20 cellular contexts compared by ENCODE assay signal in genomic region chr16:86087561-86088230, GRCh38.
DNase-seq lines count a peak whose midpoint lies in the region; ATAC-seq, FAIRE-seq and TF ChIP-seq lines count a peak whose summit lies in the region.
"Had no signal": no experiment of that assay in that cellular context is flagged by ENCODE, and none has a peak within 500 bp of the region (broad histone marks: within the 10 kb centered on the region; RNA-seq: fewer than 3 reads in every experiment).

No MANE protein-coding gene starts in this region.

- H3K9ac ChIP-seq in kidney (ENCODE audit: low read length in 2 of 2) = no peak overlapping the region

- intact Hi-C loops in kidney (cut with DNase I) (no loop called here), posterior vena cava (cut with DNase I) (no loop called here)

- ATAC-seq in activated naive CD8-positive, alpha-beta T cell treated with anti-CD3 and anti-CD28 coated beads, Interleukin-2, amount 10 ng/mL, durations not matched to agents 7 days and 5 days (ENCODE audit: low read depth) = no peak
- ATAC-seq in activated naive CD8-positive, alpha-beta T cell treated with anti-CD3 and anti-CD28 coated beads, Interleukin-2, amount 50 U/mL, for 24 hours = no peak
- ATAC-seq in stimulated activated naive CD8-positive, alpha-beta T cell treated with anti-CD3 and anti-CD28 coated beads, Interleukin-15, amount 100 ng/mL, for 72 hours = no peak

- POLR2A ChIA-PET in activated naive CD8-positive, alpha-beta T cell treated with anti-CD3 and anti-CD28 coated beads, Interleukin-2, amount 10 ng/mL, durations not matched to agents 7 days and 5 days (lab: Charles Lee) = no interaction called here

- no peaks in the 10 kb centered on the region for H3K9me3 Mint-ChIP-seq in activated naive CD8-positive, alpha-beta T cell treated with anti-CD3 and anti-CD28 coated beads, Interleukin-2, amount 10 ng/mL, durations not matched to agents 7 days and 5 days
- no peaks in the 10 kb centered on the region for H3K9me3 Mint-ChIP-seq in activated naive CD8-positive, alpha-beta T cell treated with anti-CD3 and anti-CD28 coated beads, Interleukin-2, amount 50 U/mL, for 24 hours
- H3K9me3 Mint-ChIP-seq in stimulated activated naive CD8-positive, alpha-beta T cell treated with anti-CD3 and anti-CD28 coated beads, Interleukin-15, amount 100 ng/mL, for 72 hours = no peaks in the 10 kb centered on the region
- H3K9me3 Mint-ChIP-seq: CD4-positive, alpha-beta memory T cell had no signal

- no peak overlapping the region for H3K4me3 ChIP-seq in kidney (ENCODE audit: low read length in 2 of 2)
- H3K4me3 ChIP-seq: PC-9, SJSA1 had no signal

- no peaks in the 10 kb centered on the region for H3K27me3 Mint-ChIP-seq in activated naive CD8-positive, alpha-beta T cell treated with anti-CD3 and anti-CD28 coated beads, Interleukin-2, amount 10 ng/mL, durations not matched to agents 7 days and 5 days
- peaks cover 3% of the 10 kb centered on the region for H3K27me3 Mint-ChIP-seq in activated naive CD8-positive, alpha-beta T cell treated with anti-CD3 and anti-CD28 coated beads, Interleukin-2, amount 50 U/mL, for 24 hours
- peaks cover under 1% of the 10 kb centered on the region for H3K27me3 Mint-ChIP-seq in stimulated activated naive CD8-positive, alpha-beta T cell treated with anti-CD3 and anti-CD28 coated beads, Interleukin-15, amount 100 ng/mL, for 72 hours

- H3K27ac ChIP-seq in kidney (ENCODE audit: low read depth in 2 of 2, low read length in 2 of 2) = no peak overlapping the region
- H3K27ac ChIP-seq: HL-60, PC-9, SJSA1 had no signal

- H3K27ac Mint-ChIP-seq in activated naive CD8-positive, alpha-beta T cell treated with anti-CD3 and anti-CD28 coated beads, Interleukin-2, amount 10 ng/mL, durations not matched to agents 7 days and 5 days = no peak overlapping the region
- H3K27ac Mint-ChIP-seq in activated naive CD8-positive, alpha-beta T cell treated with anti-CD3 and anti-CD28 coated beads, Interleukin-2, amount 50 U/mL, for 24 hours = no peak overlapping the region
- no peak overlapping the region for H3K27ac Mint-ChIP-seq in stimulated activated naive CD8-positive, alpha-beta T cell treated with anti-CD3 and anti-CD28 coated beads, Interleukin-15, amount 100 ng/mL, for 72 hours
- H3K27ac Mint-ChIP-seq: CD4-positive, alpha-beta memory T cell had no signal

- DNase-seq in activated naive CD8-positive, alpha-beta T cell treated with anti-CD3 and anti-CD28 coated beads, Interleukin-2, amount 10 ng/mL, durations not matched to agents 7 days and 5 days = peak; percentile 6
- no peak for DNase-seq in activated naive CD8-positive, alpha-beta T cell treated with anti-CD3 and anti-CD28 coated beads, Interleukin-2, amount 50 U/mL, for 24 hours
- DNase-seq in kidney (peak; percentile 33), posterior vena cava (ENCODE audit: low spot score) (peak; percentile 44), DMS 273 treated with DMSO at 0.1 percent for 48 hours (lab: John Stamatoyannopoulos, UW) (no peak), cerebellum (ENCODE audit: low spot score) (no peak)
- no peak for DNase-seq in stimulated activated naive CD8-positive, alpha-beta T cell treated with anti-CD3 and anti-CD28 coated beads, Interleukin-15, amount 100 ng/mL, for 72 hours
- DNase-seq: BE2C; CD4-positive, alpha-beta memory T cell; EL; HCEC 1CT; Karpas-422; NCI-H1436; NCI-H1930; NCI-H226; NCI-H524; NCI-H82; PC-9 had no signal

- TF ChIP-seq CTCF in kidney (IDR thresholded peaks at IDR 0.05; ENCODE audit: borderline replicate concordance, extremely low read depth, insufficient read depth) = no peak

- H3K4me3 Mint-ChIP-seq in activated naive CD8-positive, alpha-beta T cell treated with anti-CD3 and anti-CD28 coated beads, Interleukin-2, amount 10 ng/mL, durations not matched to agents 7 days and 5 days = no peak overlapping the region
- H3K4me3 Mint-ChIP-seq in activated naive CD8-positive, alpha-beta T cell treated with anti-CD3 and anti-CD28 coated beads, Interleukin-2, amount 50 U/mL, for 24 hours = no peak overlapping the region
- no peak overlapping the region for H3K4me3 Mint-ChIP-seq in stimulated activated naive CD8-positive, alpha-beta T cell treated with anti-CD3 and anti-CD28 coated beads, Interleukin-15, amount 100 ng/mL, for 72 hours
- H3K4me3 Mint-ChIP-seq: CD4-positive, alpha-beta memory T cell had no signal

- no peaks in the 10 kb centered on the region for H3K36me3 ChIP-seq in kidney (ENCODE audit: control insufficient read depth in 1 of 2, insufficient read depth in 2 of 2, low read length in 2 of 2)
- H3K36me3 ChIP-seq: BE2C, SJSA1 had no signal

- H3K4me1 Mint-ChIP-seq in activated naive CD8-positive, alpha-beta T cell treated with anti-CD3 and anti-CD28 coated beads, Interleukin-2, amount 10 ng/mL, durations not matched to agents 7 days and 5 days = peaks cover 16% of the 10 kb centered on the region
- H3K4me1 Mint-ChIP-seq in activated naive CD8-positive, alpha-beta T cell treated with anti-CD3 and anti-CD28 coated beads, Interleukin-2, amount 50 U/mL, for 24 hours = peaks cover 8% of the 10 kb centered on the region
- peaks cover 20% of the 10 kb centered on the region for H3K4me1 Mint-ChIP-seq in stimulated activated naive CD8-positive, alpha-beta T cell treated with anti-CD3 and anti-CD28 coated beads, Interleukin-15, amount 100 ng/mL, for 72 hours
- H3K4me1 Mint-ChIP-seq: CD4-positive, alpha-beta memory T cell had no signal

- H3K9me3 ChIP-seq in kidney (ENCODE audit: control insufficient read depth in 1 of 2, low read length in 2 of 2) = no peaks in the 10 kb centered on the region
- H3K9me3 ChIP-seq: BE2C, SJSA1 had no signal

- H3K4me1 ChIP-seq in kidney (ENCODE audit: control insufficient read depth in 1 of 2, insufficient read depth in 1 of 2, low read depth in 1 of 2, low read length in 2 of 2) = no peaks in the 10 kb centered on the region
- H3K4me1 ChIP-seq: BE2C had no signal

- FAIRE-seq in kidney (lab: Jason Lieb, UNC) = no peak

- H3K36me3 Mint-ChIP-seq in activated naive CD8-positive, alpha-beta T cell treated with anti-CD3 and anti-CD28 coated beads, Interleukin-2, amount 10 ng/mL, durations not matched to agents 7 days and 5 days = no peaks in the 10 kb centered on the region
- H3K36me3 Mint-ChIP-seq in activated naive CD8-positive, alpha-beta T cell treated with anti-CD3 and anti-CD28 coated beads, Interleukin-2, amount 50 U/mL, for 24 hours (ENCODE audit: low read depth) = no peaks in the 10 kb centered on the region
- H3K36me3 Mint-ChIP-seq: CD4-positive, alpha-beta memory T cell had no signal

Comparison
In these comparisons a context has a peak if more than half of its experiments do, and no peak if none do; other contexts are left out.
1. DNase-seq: peak in activated naive CD8-positive, alpha-beta T cell treated with anti-CD3 and anti-CD28 coated beads, Interleukin-2, amount 10 ng/mL, durations not matched to agents 7 days and 5 days (single experiment), kidney (single experiment) and posterior vena cava (single experiment); none in activated naive CD8-positive, alpha-beta T cell treated with anti-CD3 and anti-CD28 coated beads, Interleukin-2, amount 50 U/mL, for 24 hours (single experiment), DMS 273 treated with DMSO at 0.1 percent for 48 hours (single experiment), stimulated activated naive CD8-positive, alpha-beta T cell treated with anti-CD3 and anti-CD28 coated beads, Interleukin-15, amount 100 ng/mL, for 72 hours (0 of 2) and cerebellum (single experiment).